ENCODE assay signal across 9 cellular contexts in genomic region chr19:3575260-3575741, GRCh38. TPM values are rescaled to one million over a fixed set of nuclear protein-coding genes. Genes with fewer than 3 reads are reported as not detected.
DNase-seq lines count a peak whose midpoint lies in the region; ATAC-seq, FAIRE-seq and TF ChIP-seq lines count a peak whose summit lies in the region.
"Had no signal": no experiment of that assay in that cellular context is flagged by ENCODE, and none has a peak within 500 bp of the region (broad histone marks: within the 10 kb centered on the region; RNA-seq: fewer than 3 reads in every experiment).

No MANE protein-coding gene starts in this region.

- no peaks in the 10 kb centered on the region for H3K79me2 ChIP-seq in keratinocyte (ENCODE audit: control insufficient read depth, insufficient read depth, low read length)

- POLR2A ChIA-PET in activated B cell treated with CpG ODN at 0.5 μM for 24 hours (lab: Charles Lee): interaction anchor here (0.6 to 0.7 kb wide), 3 partner anchors 408 to 1273 kb away, joined by 3 read pairs; no protein-coding TSS in a partner anchor

- H4K20me1 ChIP-seq in keratinocyte (ENCODE audit: control insufficient read depth, extremely low read depth, insufficient read depth, low read length): no peaks in the 10 kb centered on the region

- H3K27me3 Mint-ChIP-seq in activated B cell treated with CpG ODN at 0.5 μM for 24 hours: no peaks in the 10 kb centered on the region

- H3K27me3 ChIP-seq in keratinocyte (ENCODE audit: control insufficient read depth, extremely low read depth, insufficient read depth, low read length): no peaks in the 10 kb centered on the region
- no peaks in the 10 kb centered on the region for H3K27me3 ChIP-seq in uterus

- DNase-seq in D341Med (ENCODE audit: low spot score) (peak; percentile 50), HT1080 (ENCODE audit: low read depth) (peak; percentile 65), activated B cell treated with CpG ODN at 0.5 μM for 24 hours (no peak), keratinocyte (ENCODE audit: low read depth, low spot score) (no peak), retina (no peak), uterus (no peak)
- DNase-seq in effector CD8-positive, alpha-beta T cell (lab: John Stamatoyannopoulos, UW): no peak
- DNase-seq: stimulated activated CD4-positive, alpha-beta T cell treated with anti-CD3 and anti-CD28 coated beads, Interleukin-4, amount 100 ng/mL, for 1 hour had no signal

- no peak for ATAC-seq in activated B cell treated with CpG ODN at 0.5 μM for 24 hours (ENCODE audit: low read depth)
- ATAC-seq in HG03175 (IDR thresholded peaks at IDR 0.05; ENCODE audit: unreplicated experiment): no peak

- intact Hi-C loops in activated B cell treated with CpG ODN at 0.5 μM for 24 hours (cut with micrococcal nuclease) (loop anchor here (10.0 kb wide), 1 partner anchor 390 kb away; the partner anchor contains the start of gene NCLN), uterus (cut with DNase I; ENCODE audit: low total_unique reads) (no loop called here)

- no peak overlapping the region for H3K9ac ChIP-seq in keratinocyte (ENCODE audit: control insufficient read depth, extremely low read depth, insufficient read depth, low read length)

- no peak overlapping the region for H3K4me2 ChIP-seq in keratinocyte (ENCODE audit: control insufficient read depth, extremely low read depth, insufficient read depth, low read depth, low read length)

- H3K9me3 ChIP-seq in keratinocyte (ENCODE audit: control insufficient read depth, low read depth, low read length): no peaks in the 10 kb centered on the region
- no peaks in the 10 kb centered on the region for H3K9me3 ChIP-seq in uterus

- H3K36me3 ChIP-seq in keratinocyte (ENCODE audit: control insufficient read depth in 2 of 2, extremely low read depth in 1 of 2, insufficient read depth in 2 of 2, low read length in 2 of 2) (peaks cover 2 to 3% of the 10 kb centered on the region in 2 experiments), uterus (no peaks in the 10 kb centered on the region)

- FAIRE-seq in keratinocyte (lab: Jason Lieb, UNC): no peak

- H3K4me1 Mint-ChIP-seq in activated B cell treated with CpG ODN at 0.5 μM for 24 hours: peaks cover 19% of the 10 kb centered on the region

- H3K27ac ChIP-seq in keratinocyte (ENCODE audit: control insufficient read depth, insufficient read depth, low read length): no peak overlapping the region
- H3K27ac ChIP-seq in uterus: no peak overlapping the region

- no peak overlapping the region for H2AFZ ChIP-seq in keratinocyte (ENCODE audit: control insufficient read depth, low read length)

- H3K4me1 ChIP-seq in keratinocyte (ENCODE audit: control insufficient read depth, extremely low read depth, insufficient read depth, low read length) (peaks cover 16% of the 10 kb centered on the region), uterus (peaks cover 0 to 12% of the 10 kb centered on the region in 2 donors)

- H3K4me3 ChIP-seq in keratinocyte (ENCODE audit: control insufficient read depth in 2 of 3, extremely low read depth in 1 of 3, insufficient read depth in 2 of 3, low read depth in 1 of 3, low read length in 3 of 3): no peak overlapping the region
- H3K4me3 ChIP-seq in uterus: no peak overlapping the region

- peak overlapping the region; percentile 45 for H3K4me3 Mint-ChIP-seq in activated B cell treated with CpG ODN at 0.5 μM for 24 hours

- dilution Hi-C loops in keratinocyte (cut with MboI; ENCODE audit: extremely low pct_ligation_motif_present, low sequenced_read_pairs): no loop called here

- H3K36me3 Mint-ChIP-seq in activated B cell treated with CpG ODN at 0.5 μM for 24 hours (ENCODE audit: low read depth): peaks cover 11% of the 10 kb centered on the region

- no peak for TF ChIP-seq POLR2A in uterus (IDR thresholded peaks at IDR 0.05)

- no peak overlapping the region for H3K27ac Mint-ChIP-seq in activated B cell treated with CpG ODN at 0.5 μM for 24 hours

- CTCF ChIA-PET in activated B cell treated with CpG ODN at 0.5 μM for 24 hours (lab: Charles Lee): no interaction called here

- TF ChIP-seq CTCF in activated B cell treated with CpG ODN at 0.5 μM for 24 hours (IDR thresholded peaks at IDR 0.05) (no peak), keratinocyte (optimal IDR thresholded peaks at IDR 0.05 in 1 of 3, IDR thresholded peaks at IDR 0.05 in 1 of 3, conservative IDR thresholded peaks at IDR 0.05 in 1 of 3; ENCODE audit: extremely low read depth in 1 of 3, insufficient read depth in 2 of 3, low read length in 3 of 3) (peak in 2 of 3 experiments; percentile 12 to 30), uterus (IDR thresholded peaks at IDR 0.05) (no peak)

- no peaks in the 10 kb centered on the region for H3K9me1 ChIP-seq in keratinocyte (ENCODE audit: control insufficient read depth, extremely low read depth, insufficient read depth, low read length)

- H3K9me3 Mint-ChIP-seq in activated B cell treated with CpG ODN at 0.5 μM for 24 hours: no peaks in the 10 kb centered on the region

RNA-seq across cellular contexts. Expression of gene HMG20B, which starts 2.6 kb away (rescaled TPM):
- 57.1 and 69.3 TPM in 2 replicates for total RNA-seq in HT1080 (2014; rRNA removed; shearing (Covaris generic))
- polyA plus RNA-seq in HT1080 (2015; cell fraction: cytosol; rRNA removed): 96.0 and 96.8 TPM in 2 replicates
- 119 and 122 TPM in 2 replicates for polyA plus RNA-seq in HT1080 (2015; cell fraction: nucleus; rRNA removed)
- 46.0 and 51.0 TPM in 2 replicates for total RNA-seq in activated B cell treated with CpG ODN at 0.5 μM for 24 hours
- 27.9 to 38.3 TPM (median 27.9 TPM) in 3 replicates for polyA plus RNA-seq in keratinocyte
- polyA plus RNA-seq in keratinocyte (2011; ENCODE audit: low read depth): 87.5 TPM
- 15.2 and 37.3 TPM in 2 replicates for polyA plus RNA-seq in keratinocyte (2011; cell fraction: cytosol; rRNA removed)
- 39.3 and 57.3 TPM in 2 replicates for polyA plus RNA-seq in keratinocyte (2011; cell fraction: nucleus; rRNA removed)
- 30.6 and 44.6 TPM in 2 replicates for polyA plus RNA-seq in keratinocyte (2012; ENCODE audit: low replicate concordance)
- polyA minus RNA-seq in keratinocyte: 6.5 to 17.1 TPM (median 7.6 TPM) in 3 replicates
- 54.1 TPM for polyA minus RNA-seq in keratinocyte (2011; cell fraction: cytosol; rRNA and poly(A)+ RNA removed)
- 14.0 and 17.2 TPM in 2 replicates for polyA minus RNA-seq in keratinocyte (2011; cell fraction: nucleus; rRNA and poly(A)+ RNA removed)
- 100 to 1,000 TPM in 1 of 4 donors, 10 to 100 TPM in 3; 52.9 to 232 (median 63.6) TPM for total RNA-seq in uterus

RNA-seq across cellular contexts. Expression of gene GIPC3, which starts 10.0 kb away (rescaled TPM):
- 0.02 and 0.03 TPM in 2 replicates for total RNA-seq in HT1080 (2014; rRNA removed; shearing (Covaris generic))
- 0.23 and 0.62 TPM in 2 replicates for polyA plus RNA-seq in HT1080 (2015; cell fraction: cytosol; rRNA removed)
- polyA plus RNA-seq in HT1080 (2015; cell fraction: nucleus; rRNA removed): 0.20 and 0.39 TPM in 2 replicates
- 0.24 and 0.29 TPM in 2 replicates for total RNA-seq in activated B cell treated with CpG ODN at 0.5 μM for 24 hours
- polyA plus RNA-seq in keratinocyte: not detected in 3 replicates
- not detected for polyA plus RNA-seq in keratinocyte (2011; ENCODE audit: low read depth)
- polyA plus RNA-seq in keratinocyte (2011; cell fraction: cytosol; rRNA removed): not detected in 2 replicates
- not detected in 2 replicates for polyA plus RNA-seq in keratinocyte (2011; cell fraction: nucleus; rRNA removed)
- polyA plus RNA-seq in keratinocyte (2012; ENCODE audit: low replicate concordance): not detected in 2 replicates
- polyA minus RNA-seq in keratinocyte: not detected in 3 replicates
- polyA minus RNA-seq in keratinocyte (2011; cell fraction: cytosol; rRNA and poly(A)+ RNA removed): not detected
- polyA minus RNA-seq in keratinocyte (2011; cell fraction: nucleus; rRNA and poly(A)+ RNA removed): not detected in 2 replicates
- total RNA-seq in uterus: 1 to 10 TPM in 1 of 4 donors, under 1 TPM in 1, not detected in 2; 0.07 to 4.0 TPM

RNA-seq across cellular contexts. Expression of gene MFSD12, which starts 17.9 kb away (rescaled TPM):
- 109 and 132 TPM in 2 replicates for total RNA-seq in HT1080 (2014; rRNA removed; shearing (Covaris generic))
- polyA plus RNA-seq in HT1080 (2015; cell fraction: cytosol; rRNA removed): 62.8 and 69.1 TPM in 2 replicates
- 101 and 106 TPM in 2 replicates for polyA plus RNA-seq in HT1080 (2015; cell fraction: nucleus; rRNA removed)
- total RNA-seq in activated B cell treated with CpG ODN at 0.5 μM for 24 hours: 59.2 and 76.9 TPM in 2 replicates
- 30.0 to 44.7 TPM (median 34.8 TPM) in 3 replicates for polyA plus RNA-seq in keratinocyte
- 9.7 TPM for polyA plus RNA-seq in keratinocyte (2011; ENCODE audit: low read depth)
- polyA plus RNA-seq in keratinocyte (2011; cell fraction: cytosol; rRNA removed): 18.7 and 42.2 TPM in 2 replicates
- 81.3 and 102 TPM in 2 replicates for polyA plus RNA-seq in keratinocyte (2011; cell fraction: nucleus; rRNA removed)
- polyA plus RNA-seq in keratinocyte (2012; ENCODE audit: low replicate concordance): 28.1 and 52.7 TPM in 2 replicates
- 33.1 to 91.2 TPM (median 48.2 TPM) in 3 replicates for polyA minus RNA-seq in keratinocyte
- polyA minus RNA-seq in keratinocyte (2011; cell fraction: cytosol; rRNA and poly(A)+ RNA removed): 81.5 TPM
- 75.0 and 76.5 TPM in 2 replicates for polyA minus RNA-seq in keratinocyte (2011; cell fraction: nucleus; rRNA and poly(A)+ RNA removed)
- 10 to 100 TPM in 3 of 4 donors, under 1 TPM in 1; 0.59 to 44.9 (median 38.9) TPM for total RNA-seq in uterus

RNA-seq across cellular contexts. Expression of gene TBXA2R, which starts 31.4 kb away (rescaled TPM):
- total RNA-seq in HT1080 (2014; rRNA removed; shearing (Covaris generic)): 0.40 and 0.96 TPM in 2 replicates
- polyA plus RNA-seq in HT1080 (2015; cell fraction: cytosol; rRNA removed): 0.97 and 1.4 TPM in 2 replicates
- polyA plus RNA-seq in HT1080 (2015; cell fraction: nucleus; rRNA removed): 0.60 and 1.1 TPM in 2 replicates
- total RNA-seq in activated B cell treated with CpG ODN at 0.5 μM for 24 hours: 0.39 and 0.47 TPM in 2 replicates
- polyA plus RNA-seq in keratinocyte: not detected in 3 replicates
- polyA plus RNA-seq in keratinocyte (2011; ENCODE audit: low read depth): not detected
- polyA plus RNA-seq in keratinocyte (2011; cell fraction: cytosol; rRNA removed): not detected in 2 replicates
- 0.08 TPM in 1 of 2 replicates, not detected in the other for polyA plus RNA-seq in keratinocyte (2011; cell fraction: nucleus; rRNA removed)
- polyA plus RNA-seq in keratinocyte (2012; ENCODE audit: low replicate concordance): 0.09 TPM in 1 of 2 replicates, not detected in the other
- not detected in 3 replicates for polyA minus RNA-seq in keratinocyte
- polyA minus RNA-seq in keratinocyte (2011; cell fraction: cytosol; rRNA and poly(A)+ RNA removed): not detected
- not detected in 2 replicates for polyA minus RNA-seq in keratinocyte (2011; cell fraction: nucleus; rRNA and poly(A)+ RNA removed)
- 1 to 10 TPM in 2 of 4 donors, not detected in 2; 2.6 to 7.3 TPM for total RNA-seq in uterus

RNA-seq across cellular contexts. Expression of gene TEKTIP1, which starts 36.3 kb away (rescaled TPM):
- total RNA-seq in HT1080 (2014; rRNA removed; shearing (Covaris generic)): 0.60 TPM in 1 of 2 replicates, not detected in the other
- 0.23 TPM in 1 of 2 replicates, not detected in the other for polyA plus RNA-seq in HT1080 (2015; cell fraction: cytosol; rRNA removed)
- not detected in 2 replicates for polyA plus RNA-seq in HT1080 (2015; cell fraction: nucleus; rRNA removed)
- total RNA-seq in activated B cell treated with CpG ODN at 0.5 μM for 24 hours (7.1 and 8.1 TPM in 2 replicates), uterus (1 to 10 TPM in 1 of 4 donors, not detected in 3; 5.5 TPM)
- polyA plus RNA-seq in keratinocyte: not detected in 3 replicates
- not detected for polyA plus RNA-seq in keratinocyte (2011; ENCODE audit: low read depth)
- not detected in 2 replicates for polyA plus RNA-seq in keratinocyte (2011; cell fraction: cytosol; rRNA removed)
- polyA plus RNA-seq in keratinocyte (2011; cell fraction: nucleus; rRNA removed): not detected in 2 replicates
- polyA plus RNA-seq in keratinocyte (2012; ENCODE audit: low replicate concordance): 0.50 TPM in 1 of 2 replicates, not detected in the other
- not detected in 3 replicates for polyA minus RNA-seq in keratinocyte
- polyA minus RNA-seq in keratinocyte (2011; cell fraction: cytosol; rRNA and poly(A)+ RNA removed): not detected
- not detected in 2 replicates for polyA minus RNA-seq in keratinocyte (2011; cell fraction: nucleus; rRNA and poly(A)+ RNA removed)

Comparison
In these comparisons a context has a peak if more than half of its experiments do, and no peak if none do; other contexts are left out.
1. DNase-seq: peak in D341Med (single experiment) and HT1080 (single experiment); none in activated B cell treated with CpG ODN at 0.5 μM for 24 hours (single experiment), keratinocyte (single experiment), retina (single experiment), uterus (0 of 2) and effector CD8-positive, alpha-beta T cell (single experiment).
2. CTCF ChIP-seq: peak in keratinocyte (2 of 3); none in activated B cell treated with CpG ODN at 0.5 μM for 24 hours (single experiment) and uterus (0 of 4).